In genomic region chr17:63113167-63113566, GRCh38 we compare ENCODE assay signal across 11 cellular contexts.
DNase-seq lines count a peak whose midpoint lies in the region; ATAC-seq and TF ChIP-seq lines count a peak whose summit lies in the region.
"Had no signal": no experiment of that assay in that cellular context is flagged by ENCODE, and none has a peak within 500 bp of the region (broad histone marks: within the 10 kb centered on the region; RNA-seq: fewer than 3 reads in every experiment).

No MANE protein-coding gene starts in this region.

- no peaks in the 10 kb centered on the region for H3K27me3 Mint-ChIP-seq in chondrocyte (ENCODE audit: low read depth)
- H3K27me3 Mint-ChIP-seq in neural progenitor cell (ENCODE audit: insufficient read depth, low read depth), result no peaks in the 10 kb centered on the region
- no peaks in the 10 kb centered on the region for H3K27me3 Mint-ChIP-seq in CD4-positive, alpha-beta T cell
- H3K27me3 Mint-ChIP-seq: activated naive CD8-positive, alpha-beta T cell treated with anti-CD3 and anti-CD28 coated beads for 36 hours had no signal

- H3K9ac ChIP-seq in neural progenitor cell, result no peak overlapping the region

- peak; percentile 11 for DNase-seq in GM10248 (ENCODE audit: extremely low spot score)
- no peak for DNase-seq in chondrocyte (ENCODE audit: low spot score)
- peak; percentile 31 for DNase-seq in neural progenitor cell (ENCODE audit: low spot score)
- no peak for DNase-seq in AG08395 (ENCODE audit: low spot score)
- DNase-seq in CD4-positive, alpha-beta T cell, result no peak
- DNase-seq: activated naive CD8-positive, alpha-beta T cell treated with anti-CD3 and anti-CD28 coated beads for 36 hours; kidney glomerular epithelial cell; NCI-H1105 treated with DMSO at 0.1 percent for 48 hours had no signal

- H3K27ac Mint-ChIP-seq in chondrocyte (ENCODE audit: unreplicated experiment) (no peak overlapping the region), neural progenitor cell (no peak overlapping the region)
- H3K27ac Mint-ChIP-seq in CD4-positive, alpha-beta T cell, result no peak overlapping the region
- H3K27ac Mint-ChIP-seq: activated naive CD8-positive, alpha-beta T cell treated with anti-CD3 and anti-CD28 coated beads for 36 hours had no signal

- no peak overlapping the region for H2AFZ ChIP-seq in neural progenitor cell (replicated peaks)

- TF ChIP-seq CTCF in GM10248 (IDR thresholded peaks at IDR 0.05; ENCODE audit: control extremely low read depth, extremely low read depth, low read depth, missing control alignments) (no peak), LNCAP (IDR thresholded peaks at IDR 0.05) (peak; percentile 35; the same call in 1 of the 2 replicates), chondrocyte (IDR thresholded peaks at IDR 0.05) (peak; percentile 72), neural progenitor cell (IDR thresholded peaks at IDR 0.05) (peak; percentile 46)
- no peak for TF ChIP-seq CTCF in CD4-positive, alpha-beta T cell (IDR thresholded peaks at IDR 0.05)

- H3K4me3 Mint-ChIP-seq in chondrocyte (ENCODE audit: unreplicated experiment) (no peak overlapping the region), neural progenitor cell (no peak overlapping the region)
- H3K4me3 Mint-ChIP-seq in CD4-positive, alpha-beta T cell, result no peak overlapping the region
- H3K4me3 Mint-ChIP-seq: activated naive CD8-positive, alpha-beta T cell treated with anti-CD3 and anti-CD28 coated beads for 36 hours had no signal

- H3K9me3 Mint-ChIP-seq in chondrocyte (ENCODE audit: low read depth) (no peaks in the 10 kb centered on the region), neural progenitor cell (no peaks in the 10 kb centered on the region)
- H3K9me3 Mint-ChIP-seq in CD4-positive, alpha-beta T cell, result no peaks in the 10 kb centered on the region
- H3K9me3 Mint-ChIP-seq: activated naive CD8-positive, alpha-beta T cell treated with anti-CD3 and anti-CD28 coated beads for 36 hours had no signal

- no peaks in the 10 kb centered on the region for H3K36me3 Mint-ChIP-seq in chondrocyte (ENCODE audit: low read depth)
- no peaks in the 10 kb centered on the region for H3K36me3 Mint-ChIP-seq in neural progenitor cell
- H3K36me3 Mint-ChIP-seq in CD4-positive, alpha-beta T cell (ENCODE audit: low read depth), result no peaks in the 10 kb centered on the region
- H3K36me3 Mint-ChIP-seq: activated naive CD8-positive, alpha-beta T cell treated with anti-CD3 and anti-CD28 coated beads for 36 hours had no signal

- H3K4me1 ChIP-seq in neural progenitor cell, result peaks cover 14% of the 10 kb centered on the region

- H3K9me3 ChIP-seq in neural progenitor cell (ENCODE audit: low read depth), result no peaks in the 10 kb centered on the region
- H3K9me3 ChIP-seq in CD4-positive, alpha-beta T cell (ENCODE audit: control insufficient read depth, low read length), result no peaks in the 10 kb centered on the region

- H3K27me3 ChIP-seq in neural progenitor cell, result no peaks in the 10 kb centered on the region
- no peaks in the 10 kb centered on the region for H3K27me3 ChIP-seq in CD4-positive, alpha-beta T cell (ENCODE audit: control insufficient read depth, insufficient read depth, low read length)

- no peak overlapping the region for H3K27ac ChIP-seq in neural progenitor cell
- no peak overlapping the region for H3K27ac ChIP-seq in CD4-positive, alpha-beta T cell (ENCODE audit: low read depth, low read length)

- no peak overlapping the region for H3K4me3 ChIP-seq in neural progenitor cell

- no peak for ATAC-seq in HG02798 (IDR thresholded peaks at IDR 0.05; ENCODE audit: poor library complexity, unreplicated experiment)
- ATAC-seq in CD4-positive, alpha-beta T cell (ENCODE audit: poor library complexity), result no peak
- no peak for ATAC-seq in HG02870 (IDR thresholded peaks at IDR 0.05; ENCODE audit: unreplicated experiment)

- no peak overlapping the region for H3K4me2 ChIP-seq in neural progenitor cell

- CTCF ChIA-PET in GM10248 (lab: Yijun Ruan, JAX), result interaction anchor here (3.2 kb wide), 1 partner anchor 294 kb away, joined by 11 read pairs; no protein-coding TSS in a partner anchor
- CTCF ChIA-PET in CD4-positive, alpha-beta T cell (lab: Charles Lee), result interaction anchor here (1.3 kb wide), 1 partner anchor 14 kb away, joined by 3 read pairs; no protein-coding TSS in a partner anchor

- no peaks in the 10 kb centered on the region for H4K20me1 ChIP-seq in neural progenitor cell (ENCODE audit: low read depth)

- POLR2A ChIA-PET in GM10248 (lab: Yijun Ruan, JAX), result no interaction called here
- POLR2A ChIA-PET in CD4-positive, alpha-beta T cell (lab: Charles Lee), result no interaction called here

- intact Hi-C loops in CD4-positive, alpha-beta T cell (cut with DNase I, micrococcal nuclease), result no loop called here

- no peaks in the 10 kb centered on the region for H3K4me1 Mint-ChIP-seq in chondrocyte (ENCODE audit: low read depth)
- H3K4me1 Mint-ChIP-seq in neural progenitor cell, result peaks cover 16% of the 10 kb centered on the region
- H3K4me1 Mint-ChIP-seq in CD4-positive, alpha-beta T cell (ENCODE audit: low read depth), result no peaks in the 10 kb centered on the region
- H3K4me1 Mint-ChIP-seq: activated naive CD8-positive, alpha-beta T cell treated with anti-CD3 and anti-CD28 coated beads for 36 hours had no signal

- H3K36me3 ChIP-seq in neural progenitor cell, result no peaks in the 10 kb centered on the region

- H3F3A ChIP-seq in neural progenitor cell (ENCODE audit: low read depth), result peaks cover 4% of the 10 kb centered on the region

- H3K79me2 ChIP-seq in neural progenitor cell (ENCODE audit: low read depth), result no peaks in the 10 kb centered on the region

Comparison
In these comparisons a context has a peak if more than half of its experiments do, and no peak if none do; other contexts are left out.
1. DNase-seq: peak in GM10248 (single experiment) and neural progenitor cell (single experiment); none in chondrocyte (single experiment), AG08395 (single experiment) and CD4-positive, alpha-beta T cell (0 of 10).
2. CTCF ChIP-seq: peak in LNCAP (single experiment), chondrocyte (single experiment) and neural progenitor cell (single experiment); none in GM10248 (single experiment) and CD4-positive, alpha-beta T cell (single experiment).